ENCODE assay signal across 8 cellular contexts in the genomic region with DNA sequence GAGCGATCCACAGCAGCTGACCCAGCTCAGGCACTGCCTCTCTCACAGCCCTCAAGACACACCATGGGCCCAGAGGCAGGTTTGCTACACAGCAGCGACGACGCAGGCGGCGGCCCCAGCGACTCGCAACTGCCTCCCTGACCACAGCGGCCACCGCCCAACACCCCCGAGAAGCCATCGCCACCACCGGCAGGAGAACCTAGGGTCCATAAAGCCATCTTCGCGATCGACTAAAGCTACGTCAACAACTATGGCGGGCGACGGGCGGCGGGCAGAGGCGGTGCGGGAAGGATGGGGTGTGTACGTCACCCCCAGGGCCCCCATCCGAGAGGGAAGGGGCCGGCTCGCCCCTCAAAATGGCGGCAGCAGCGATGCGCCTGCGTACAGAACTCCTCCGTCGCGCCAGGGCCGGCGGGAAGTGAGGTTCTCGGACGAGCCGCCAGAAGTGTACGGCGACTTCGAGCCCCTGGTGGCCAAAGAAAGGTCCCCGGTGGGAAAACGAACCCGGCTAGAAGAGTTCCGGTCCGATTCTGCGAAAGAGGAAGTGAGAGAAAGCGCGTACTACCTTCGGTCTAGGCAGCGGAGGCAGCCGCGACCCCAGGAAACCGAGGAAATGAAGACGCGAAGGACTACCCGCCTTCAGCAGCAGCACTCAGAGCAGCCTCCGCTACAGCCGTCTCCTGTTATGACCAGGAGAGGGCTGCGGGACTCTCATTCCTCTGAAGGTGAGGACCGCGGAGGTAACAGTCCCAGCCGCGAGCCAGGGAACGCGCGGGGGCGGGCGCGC.
DNase-seq lines count a peak whose midpoint lies in the region; ATAC-seq lines count a peak whose summit lies in the region.

A gene with protein sequence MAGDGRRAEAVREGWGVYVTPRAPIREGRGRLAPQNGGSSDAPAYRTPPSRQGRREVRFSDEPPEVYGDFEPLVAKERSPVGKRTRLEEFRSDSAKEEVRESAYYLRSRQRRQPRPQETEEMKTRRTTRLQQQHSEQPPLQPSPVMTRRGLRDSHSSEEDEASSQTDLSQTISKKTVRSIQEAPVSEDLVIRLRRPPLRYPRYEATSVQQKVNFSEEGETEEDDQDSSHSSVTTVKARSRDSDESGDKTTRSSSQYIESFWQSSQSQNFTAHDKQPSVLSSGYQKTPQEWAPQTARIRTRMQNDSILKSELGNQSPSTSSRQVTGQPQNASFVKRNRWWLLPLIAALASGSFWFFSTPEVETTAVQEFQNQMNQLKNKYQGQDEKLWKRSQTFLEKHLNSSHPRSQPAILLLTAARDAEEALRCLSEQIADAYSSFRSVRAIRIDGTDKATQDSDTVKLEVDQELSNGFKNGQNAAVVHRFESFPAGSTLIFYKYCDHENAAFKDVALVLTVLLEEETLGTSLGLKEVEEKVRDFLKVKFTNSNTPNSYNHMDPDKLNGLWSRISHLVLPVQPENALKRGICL (plus strand): TSS at position 33 of the 787 bp plus-strand sequence. CDS start 218 bp downstream, at position 251.

- peaks cover 0 to 10% (median 0%) of the 10 kb centered on the region in 11 experiments; a peak in 5 of 22 replicates for H4K20me1 ChIP-seq in BLaER1 treated with 17β-estradiol and CSF1 and Interleukin-3, amounts not matched to agents 10 nM and 100 nM

- ATAC-seq in HG03460 (IDR thresholded peaks at IDR 0.05; ENCODE audit: unreplicated experiment) = peak; percentile 72

- no peaks in the 10 kb centered on the region for H3K27me3 ChIP-seq in BLaER1 treated with 17β-estradiol and CSF1 and Interleukin-3, amounts not matched to agents 10 nM and 100 nM

- peaks cover 33 to 64% (median 46%) of the 10 kb centered on the region in 10 experiments for H3K4me1 ChIP-seq in BLaER1 treated with 17β-estradiol and CSF1 and Interleukin-3, amounts not matched to agents 10 nM and 100 nM

- H3K4me3 ChIP-seq in BLaER1 treated with 17β-estradiol and CSF1 and Interleukin-3, amounts not matched to agents 10 nM and 100 nM = peak within 1 kb of the TSS; percentile 69 to 96 (median 83)

- peaks cover 25 to 32% (median 27%) of the 10 kb centered on the region in 11 experiments for H3K36me3 ChIP-seq in BLaER1 treated with 17β-estradiol and CSF1 and Interleukin-3, amounts not matched to agents 10 nM and 100 nM

- H3K27ac ChIP-seq in BLaER1 treated with 17β-estradiol and CSF1 and Interleukin-3, amounts not matched to agents 10 nM and 100 nM = peak within 1 kb of the TSS; percentile 92 to 98 (median 97)
- peak within 1 kb of the TSS; percentile 100 for H3K27ac ChIP-seq in cingulate gyrus (ENCODE audit: low read depth, low read length)

- H3K4me2 ChIP-seq in BLaER1 treated with 17β-estradiol and CSF1 and Interleukin-3, amounts not matched to agents 10 nM and 100 nM = peak within 1 kb of the TSS; percentile 81 to 96 (median 87)

- H3K9ac ChIP-seq in BLaER1 treated with 17β-estradiol and CSF1 and Interleukin-3, amounts not matched to agents 10 nM and 100 nM = peak within 1 kb of the TSS; percentile 90 to 97 (median 95)

- H3K9me3 ChIP-seq in BLaER1 treated with 17β-estradiol and CSF1 and Interleukin-3, amounts not matched to agents 10 nM and 100 nM (replicated peaks in 1 of 11) = no peaks in the 10 kb centered on the region

- DNase-seq in GM19240 (ENCODE audit: insufficient read length, low spot score) (peak; percentile 41), NCI-H524 treated with DMSO at 0.1 percent for 48 hours (lab: John Stamatoyannopoulos, UW) (peak; percentile 91), kidney tubule cell (ENCODE audit: low spot score) (peak; percentile 99)
- DNase-seq in activated CD4-positive, alpha-beta T cell treated with anti-CD3 and anti-CD28 coated beads for 4 hours = peak; percentile 94 to 97
- DNase-seq in stimulated activated CD4-positive, alpha-beta T cell treated with anti-CD3 and anti-CD28 coated beads, Interleukin-1b, Interleukin-23, amount 100 ng/mL, for 24 hours (ENCODE audit: low read depth in 4 of 4, low spot score in 1 of 4) = peak; percentile 82 to 94 (median 90)

Comparison
In these comparisons a context has a peak if more than half of its experiments do, and no peak if none do; other contexts are left out.
1. Peak in every context shown above with its lines: DNase-seq, ATAC-seq, H3K4me3 ChIP-seq and H3K27ac ChIP-seq.
2. DNase-seq: peak in every context shown above with its lines; median percentile 99 in kidney tubule cell; 96 in activated CD4-positive, alpha-beta T cell treated with anti-CD3 and anti-CD28 coated beads for 4 hours; 91 in NCI-H524 treated with DMSO at 0.1 percent for 48 hours; 90 in stimulated activated CD4-positive, alpha-beta T cell treated with anti-CD3 and anti-CD28 coated beads, Interleukin-1b, Interleukin-23, amount 100 ng/mL, for 24 hours; 41 in GM19240.